Comparison of ENCODE assay signal across 1 cellular context in genomic region chr9:23232831-23233230, GRCh38.
TF ChIP-seq lines count a peak whose summit lies in the region.

No MANE protein-coding gene starts in this region.

TF ChIP-seq in GM23338, 12 proteins besides CTCF, POLR2A, EP300 and RAD21 (continued from another document):
- TF ChIP-seq STAT1 (IDR thresholded peaks at IDR 0.05; ENCODE audit: unreplicated experiment) = no peak
TF ChIP-seq in GM23338: peak in this region for 0.
